Comparison of ENCODE assay signal across 26 cellular contexts in genomic region chr1:19932866-19933265, GRCh38.
DNase-seq lines count a peak whose midpoint lies in the region; ATAC-seq, FAIRE-seq and TF ChIP-seq lines count a peak whose summit lies in the region.
"Had no signal": no experiment of that assay in that cellular context is flagged by ENCODE, and none has a peak within 500 bp of the region (broad histone marks: within the 10 kb centered on the region; RNA-seq: fewer than 3 reads in every experiment).

No MANE protein-coding gene starts in this region.

- TF ChIP-seq CTCF in HEK293 (tag by site-specific recombination; IDR thresholded peaks at IDR 0.05), result no peak

- POLR2A ChIA-PET in HEK293 (lab: Yijun Ruan, JAX), result no interaction called here

- H3K4me1 Mint-ChIP-seq in stimulated activated naive CD8-positive, alpha-beta T cell treated with anti-CD3 and anti-CD28 coated beads, Interleukin-15, amount 100 ng/mL, for 72 hours, result no peaks in the 10 kb centered on the region
- peaks cover 5 to 7% of the 10 kb centered on the region in 2 donors for H3K4me1 Mint-ChIP-seq in stimulated activated naive B cell treated with anti-CD40 and anti-IgM and Interleukin-4, amounts not matched to agents 10 μg/mL and 1 μg/mL and 100 μg/mL, for 72 hours
- H3K4me1 Mint-ChIP-seq: CD14-positive monocyte; CD4-positive, alpha-beta memory T cell; CD4-positive, CD25-positive, alpha-beta regulatory T cell; CD8-positive, alpha-beta memory T cell had no signal

- H3K36me3 Mint-ChIP-seq in stimulated activated naive B cell treated with anti-CD40 and anti-IgM and Interleukin-4, amounts not matched to agents 10 μg/mL and 1 μg/mL and 100 μg/mL, for 72 hours, result peaks cover 4 to 10% of the 10 kb centered on the region in 2 donors
- H3K36me3 Mint-ChIP-seq: CD14-positive monocyte; CD4-positive, CD25-positive, alpha-beta regulatory T cell had no signal

- no peak overlapping the region for H3K27ac Mint-ChIP-seq in stimulated activated naive CD8-positive, alpha-beta T cell treated with anti-CD3 and anti-CD28 coated beads, Interleukin-15, amount 100 ng/mL, for 72 hours
- H3K27ac Mint-ChIP-seq in stimulated activated naive B cell treated with anti-CD40 and anti-IgM and Interleukin-4, amounts not matched to agents 10 μg/mL and 1 μg/mL and 100 μg/mL, for 72 hours, result no peak overlapping the region
- H3K27ac Mint-ChIP-seq: CD14-positive monocyte; CD4-positive, CD25-positive, alpha-beta regulatory T cell; CD8-positive, alpha-beta memory T cell had no signal

- FAIRE-seq in HTR-8/SVneo (lab: Jason Lieb, UNC) (peak; percentile 31), urothelium cell line (lab: Jason Lieb, UNC) (peak; percentile 58)
- FAIRE-seq: A204.1, GM12878, GM12892, GM18507 had no signal

- CTCF ChIA-PET in HEK293 (lab: Yijun Ruan, JAX), result interaction anchor here (0.8 kb wide), 1 partner anchor 14 kb away, joined by 5 read pairs; no protein-coding TSS in a partner anchor

- H3K9me3 Mint-ChIP-seq in stimulated activated naive CD8-positive, alpha-beta T cell treated with anti-CD3 and anti-CD28 coated beads, Interleukin-15, amount 100 ng/mL, for 72 hours, result peaks cover 13 to 30% of the 10 kb centered on the region in 2 donors
- peaks cover 19 to 20% of the 10 kb centered on the region in 2 donors for H3K9me3 Mint-ChIP-seq in stimulated activated naive B cell treated with anti-CD40 and anti-IgM and Interleukin-4, amounts not matched to agents 10 μg/mL and 1 μg/mL and 100 μg/mL, for 72 hours

- H3K9me3 ChIP-seq in HEK293 (ENCODE audit: control insufficient read depth, insufficient read depth, low read depth, low read length), result no peaks in the 10 kb centered on the region
- H3K9me3 ChIP-seq: BE2C had no signal

- DNase-seq in HTR-8/SVneo (ENCODE audit: insufficient read length, low spot score) (no peak), urothelium cell line (ENCODE audit: low spot score) (no peak)
- DNase-seq in stimulated activated naive CD8-positive, alpha-beta T cell treated with anti-CD3 and anti-CD28 coated beads, Interleukin-15, amount 100 ng/mL, for 72 hours, result no peak
- DNase-seq in stimulated activated naive B cell treated with anti-CD40 and anti-IgM and Interleukin-4, amounts not matched to agents 10 μg/mL and 1 μg/mL and 100 μg/mL, for 72 hours, result no peak
- DNase-seq: 8988T; ACHN; BE2C; C1 segment of cervical spinal cord; CD4-positive, alpha-beta memory T cell; CD4-positive, CD25-positive, alpha-beta regulatory T cell; CD8-positive, alpha-beta memory T cell; COR-L47; DMS 273 treated with DMSO at 0.1 percent for 48 hours; DMS153; DMS53; DMS79; DND-41; EL; GDM1 had no signal

- no peak overlapping the region for H3K4me3 Mint-ChIP-seq in stimulated activated naive CD8-positive, alpha-beta T cell treated with anti-CD3 and anti-CD28 coated beads, Interleukin-15, amount 100 ng/mL, for 72 hours
- H3K4me3 Mint-ChIP-seq in stimulated activated naive B cell treated with anti-CD40 and anti-IgM and Interleukin-4, amounts not matched to agents 10 μg/mL and 1 μg/mL and 100 μg/mL, for 72 hours, result no peak overlapping the region
- H3K4me3 Mint-ChIP-seq: CD14-positive monocyte; CD4-positive, CD25-positive, alpha-beta regulatory T cell; CD8-positive, alpha-beta memory T cell had no signal

- H3K36me3 ChIP-seq in HEK293 (ENCODE audit: control insufficient read depth in 2 of 2, insufficient read depth in 1 of 2, low read length in 2 of 2), result no peaks in the 10 kb centered on the region
- H3K36me3 ChIP-seq: BE2C, BLaER1 had no signal

- H3K27ac ChIP-seq in HEK293 (ENCODE audit: extremely low read depth, low read depth, low read length), result no peak overlapping the region
- H3K27ac ChIP-seq: BLaER1 had no signal

- no peak for ATAC-seq in stimulated activated naive CD8-positive, alpha-beta T cell treated with anti-CD3 and anti-CD28 coated beads, Interleukin-15, amount 100 ng/mL, for 72 hours
- ATAC-seq in stimulated activated naive B cell treated with anti-CD40 and anti-IgM and Interleukin-4, amounts not matched to agents 10 μg/mL and 1 μg/mL and 100 μg/mL, for 72 hours (replicated peaks), result no peak
- ATAC-seq: GM12878 had no signal

- H3K4me1 ChIP-seq in HEK293 (ENCODE audit: control insufficient read depth, insufficient read depth, low read length), result no peaks in the 10 kb centered on the region
- H3K4me1 ChIP-seq: BE2C, BLaER1 had no signal

- H3K4me3 ChIP-seq in HEK293 (ENCODE audit: low read depth, low read length), result no peak overlapping the region
- H3K4me3 ChIP-seq: BLaER1, GM12878 had no signal

- H3K27me3 Mint-ChIP-seq in stimulated activated naive CD8-positive, alpha-beta T cell treated with anti-CD3 and anti-CD28 coated beads, Interleukin-15, amount 100 ng/mL, for 72 hours, result no peaks in the 10 kb centered on the region
- peaks cover 0 to 13% of the 10 kb centered on the region in 2 donors for H3K27me3 Mint-ChIP-seq in stimulated activated naive B cell treated with anti-CD40 and anti-IgM and Interleukin-4, amounts not matched to agents 10 μg/mL and 1 μg/mL and 100 μg/mL, for 72 hours
- H3K27me3 Mint-ChIP-seq: CD4-positive, CD25-positive, alpha-beta regulatory T cell had no signal

TF ChIP-seq in HEK293, 187 proteins besides CTCF, POLR2A, EP300 and RAD21:
- TF ChIP-seq, protein P1, sequence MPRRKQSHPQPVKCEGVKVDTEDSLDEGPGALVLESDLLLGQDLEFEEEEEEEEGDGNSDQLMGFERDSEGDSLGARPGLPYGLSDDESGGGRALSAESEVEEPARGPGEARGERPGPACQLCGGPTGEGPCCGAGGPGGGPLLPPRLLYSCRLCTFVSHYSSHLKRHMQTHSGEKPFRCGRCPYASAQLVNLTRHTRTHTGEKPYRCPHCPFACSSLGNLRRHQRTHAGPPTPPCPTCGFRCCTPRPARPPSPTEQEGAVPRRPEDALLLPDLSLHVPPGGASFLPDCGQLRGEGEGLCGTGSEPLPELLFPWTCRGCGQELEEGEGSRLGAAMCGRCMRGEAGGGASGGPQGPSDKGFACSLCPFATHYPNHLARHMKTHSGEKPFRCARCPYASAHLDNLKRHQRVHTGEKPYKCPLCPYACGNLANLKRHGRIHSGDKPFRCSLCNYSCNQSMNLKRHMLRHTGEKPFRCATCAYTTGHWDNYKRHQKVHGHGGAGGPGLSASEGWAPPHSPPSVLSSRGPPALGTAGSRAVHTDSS (tag by site-specific recombination; IDR thresholded peaks at IDR 0.05), result peak; percentile 84
- TF ChIP-seq KLF9 (tag by site-specific recombination; IDR thresholded peaks at IDR 0.05; ENCODE audit: low read depth), result no peak
- TF ChIP-seq ZNF426 (tag by site-specific recombination; IDR thresholded peaks at IDR 0.05), result no peak
TF ChIP-seq in HEK293: peak in this region for 1.
